In the genomic region with DNA sequence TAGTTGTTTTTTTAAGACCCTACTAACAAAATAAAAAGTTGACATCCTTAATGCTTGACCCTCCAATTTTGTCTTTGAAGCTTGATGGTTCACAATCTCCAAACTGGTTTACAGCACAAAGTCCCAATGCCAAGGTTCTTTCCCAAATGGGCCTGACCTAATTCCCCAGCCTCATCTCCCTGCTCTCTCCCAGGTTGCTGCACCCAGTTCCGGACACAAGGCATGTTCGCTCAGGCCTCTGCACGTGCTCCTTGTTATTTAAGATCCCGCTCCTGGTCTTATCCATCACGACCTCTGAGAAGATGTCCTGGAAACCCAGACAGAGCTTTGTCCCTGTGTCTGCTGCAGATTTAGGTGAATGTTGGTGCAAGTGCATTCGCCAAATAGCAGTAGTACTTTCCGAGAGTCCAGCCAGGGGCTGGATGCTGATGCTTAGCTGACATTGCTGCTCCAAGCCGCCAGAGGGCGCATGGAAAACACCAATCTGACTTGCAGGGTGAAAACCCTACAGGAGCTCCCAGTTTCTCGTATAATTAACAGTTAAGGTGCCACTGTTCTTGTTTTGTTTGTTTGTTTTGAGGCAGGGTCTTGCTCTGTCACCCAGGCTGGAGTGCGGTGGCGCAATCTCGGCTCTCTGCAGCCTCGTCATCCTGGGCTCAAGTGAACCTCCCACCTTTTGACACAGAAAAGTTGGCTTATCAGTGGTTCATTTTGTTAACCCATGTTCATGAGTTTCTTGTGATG, we compare ENCODE assay signal across 1 cellular context.
TF ChIP-seq lines count a peak whose summit lies in the region.

No MANE protein-coding gene starts in this region.

TF ChIP-seq in HCT116, 20 proteins besides CTCF, POLR2A, EP300 and RAD21 (continued from another document):
- TF ChIP-seq, protein P1, sequence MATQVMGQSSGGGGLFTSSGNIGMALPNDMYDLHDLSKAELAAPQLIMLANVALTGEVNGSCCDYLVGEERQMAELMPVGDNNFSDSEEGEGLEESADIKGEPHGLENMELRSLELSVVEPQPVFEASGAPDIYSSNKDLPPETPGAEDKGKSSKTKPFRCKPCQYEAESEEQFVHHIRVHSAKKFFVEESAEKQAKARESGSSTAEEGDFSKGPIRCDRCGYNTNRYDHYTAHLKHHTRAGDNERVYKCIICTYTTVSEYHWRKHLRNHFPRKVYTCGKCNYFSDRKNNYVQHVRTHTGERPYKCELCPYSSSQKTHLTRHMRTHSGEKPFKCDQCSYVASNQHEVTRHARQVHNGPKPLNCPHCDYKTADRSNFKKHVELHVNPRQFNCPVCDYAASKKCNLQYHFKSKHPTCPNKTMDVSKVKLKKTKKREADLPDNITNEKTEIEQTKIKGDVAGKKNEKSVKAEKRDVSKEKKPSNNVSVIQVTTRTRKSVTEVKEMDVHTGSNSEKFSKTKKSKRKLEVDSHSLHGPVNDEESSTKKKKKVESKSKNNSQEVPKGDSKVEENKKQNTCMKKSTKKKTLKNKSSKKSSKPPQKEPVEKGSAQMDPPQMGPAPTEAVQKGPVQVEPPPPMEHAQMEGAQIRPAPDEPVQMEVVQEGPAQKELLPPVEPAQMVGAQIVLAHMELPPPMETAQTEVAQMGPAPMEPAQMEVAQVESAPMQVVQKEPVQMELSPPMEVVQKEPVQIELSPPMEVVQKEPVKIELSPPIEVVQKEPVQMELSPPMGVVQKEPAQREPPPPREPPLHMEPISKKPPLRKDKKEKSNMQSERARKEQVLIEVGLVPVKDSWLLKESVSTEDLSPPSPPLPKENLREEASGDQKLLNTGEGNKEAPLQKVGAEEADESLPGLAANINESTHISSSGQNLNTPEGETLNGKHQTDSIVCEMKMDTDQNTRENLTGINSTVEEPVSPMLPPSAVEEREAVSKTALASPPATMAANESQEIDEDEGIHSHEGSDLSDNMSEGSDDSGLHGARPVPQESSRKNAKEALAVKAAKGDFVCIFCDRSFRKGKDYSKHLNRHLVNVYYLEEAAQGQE (IDR thresholded peaks at IDR 0.05; ENCODE audit: low read depth) = no peak
- TF ChIP-seq CEBPB (IDR thresholded peaks at IDR 0.05; ENCODE audit: low read depth) = no peak
- TF ChIP-seq SP1 (IDR thresholded peaks at IDR 0.05; ENCODE audit: low read depth) = no peak
- TF ChIP-seq SRF (IDR thresholded peaks at IDR 0.05; ENCODE audit: low read depth) = no peak
- no peak for TF ChIP-seq CBX3 (IDR thresholded peaks at IDR 0.05; ENCODE audit: low read depth)
- TF ChIP-seq, protein P2, sequence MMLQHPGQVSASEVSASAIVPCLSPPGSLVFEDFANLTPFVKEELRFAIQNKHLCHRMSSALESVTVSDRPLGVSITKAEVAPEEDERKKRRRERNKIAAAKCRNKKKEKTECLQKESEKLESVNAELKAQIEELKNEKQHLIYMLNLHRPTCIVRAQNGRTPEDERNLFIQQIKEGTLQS (IDR thresholded peaks at IDR 0.05) = no peak
- no peak for TF ChIP-seq TCF7L2 (IDR thresholded peaks at IDR 0.05; ENCODE audit: borderline replicate concordance, extremely low read depth, insufficient read depth, insufficient read length)
- TF ChIP-seq FOSL1 (IDR thresholded peaks at IDR 0.05; ENCODE audit: low read depth) = no peak
- TF ChIP-seq EZH2phosphoT487 (IDR thresholded peaks at IDR 0.05; ENCODE audit: borderline replicate concordance) = no peak
- TF ChIP-seq, protein P3, sequence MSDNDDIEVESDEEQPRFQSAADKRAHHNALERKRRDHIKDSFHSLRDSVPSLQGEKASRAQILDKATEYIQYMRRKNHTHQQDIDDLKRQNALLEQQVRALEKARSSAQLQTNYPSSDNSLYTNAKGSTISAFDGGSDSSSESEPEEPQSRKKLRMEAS (IDR thresholded peaks at IDR 0.05) = no peak
- TF ChIP-seq YY1 (IDR thresholded peaks at IDR 0.05; ENCODE audit: extremely low read depth, insufficient replicate concordance, low read depth, low read length) = no peak
